8 cellular contexts compared by ENCODE assay signal in the genomic region with DNA sequence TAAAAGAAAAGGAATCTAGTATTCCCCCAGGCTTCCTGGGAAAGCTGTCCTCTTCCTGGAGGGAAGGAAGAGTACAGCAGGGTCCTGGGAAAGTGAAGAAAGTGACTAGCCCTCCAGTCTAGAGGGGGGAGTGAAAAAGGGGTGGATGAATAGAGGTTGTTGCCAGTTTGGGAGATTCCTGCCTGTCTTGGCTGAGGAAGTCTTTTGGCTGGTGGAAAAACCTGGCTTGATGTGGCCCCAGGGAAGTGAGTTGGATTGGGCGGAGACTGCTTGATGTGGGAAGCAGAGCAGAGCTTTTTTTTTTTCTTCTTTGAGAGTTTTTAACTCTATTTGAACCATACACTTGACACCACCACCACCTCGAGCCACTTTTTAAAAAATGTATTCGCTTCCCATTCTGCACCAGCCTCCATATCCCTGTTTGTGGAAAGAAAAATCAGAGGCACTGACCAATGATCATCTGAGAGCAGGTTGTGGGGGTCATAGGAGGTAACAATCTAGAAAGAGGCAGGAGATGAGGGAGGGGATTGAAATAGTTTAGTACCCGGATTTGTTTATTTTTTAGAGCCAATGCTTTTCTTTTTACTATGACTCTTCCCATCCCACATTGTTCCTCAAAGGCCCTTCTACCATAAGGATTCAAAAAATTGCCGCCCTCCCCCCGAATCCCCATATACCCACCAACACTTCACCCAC. TPM values are rescaled to one million over a fixed set of nuclear protein-coding genes. Genes with fewer than 3 reads are reported as not detected.
DNase-seq lines count a peak whose midpoint lies in the region; ATAC-seq and TF ChIP-seq lines count a peak whose summit lies in the region.

No MANE protein-coding gene starts in this region.

- H3K27me3 ChIP-seq in HUES48 (ENCODE audit: control insufficient read depth, insufficient read depth, low read length) = no peaks in the 10 kb centered on the region
- H3K27me3 ChIP-seq in skeletal muscle tissue (ENCODE audit: control insufficient read depth in 3 of 3, insufficient read depth in 3 of 3, low read length in 3 of 3) = peaks cover 16 to 26% (median 26%) of the 10 kb centered on the region in 3 donors

- peak overlapping the region; percentile 83 to 95 (median 89) for H3K4me3 Mint-ChIP-seq in immature natural killer cell

- DNase-seq in AG20443 (ENCODE audit: low spot score) (peak; percentile 74), astrocyte of the spinal cord (ENCODE audit: low read depth, low spot score) (peak; percentile 48), immature natural killer cell (no peak), glomerular visceral epithelial cell (ENCODE audit: extremely low spot score) (no peak), GM10248 (ENCODE audit: extremely low spot score) (no peak)

- CTCF ChIA-PET in GM10248 (lab: Yijun Ruan, JAX) = interaction anchor here (1.2 to 6.0 kb wide), 4 partner anchors 10 to 21 kb away, joined by 3 to 45 read pairs (median 4); no protein-coding TSS in a partner anchor

- no peak for ATAC-seq in HG03159 (IDR thresholded peaks at IDR 0.05; ENCODE audit: unreplicated experiment)

- H3K4me3 ChIP-seq in HUES48 (ENCODE audit: low read depth, low read length) (peak overlapping the region; percentile 92), astrocyte of the spinal cord (ENCODE audit: low read depth, low read length) (peak overlapping the region; percentile 80), skeletal muscle tissue (ENCODE audit: low read length in 3 of 3) (peak overlapping the region; percentile 63 to 75 (median 73))

- H3K27ac Mint-ChIP-seq in immature natural killer cell = peak overlapping the region; percentile 86 to 98 (median 94)

- H3K27me3 Mint-ChIP-seq in immature natural killer cell (ENCODE audit: low read depth in 3 of 3) = peaks cover 1 to 4% (median 3%) of the 10 kb centered on the region in 3 donors

- H3K9ac ChIP-seq in HUES48 (ENCODE audit: low read depth, low read length) (peak overlapping the region; percentile 81), skeletal muscle tissue (ENCODE audit: low read depth in 1 of 3, low read length in 3 of 3) (peak overlapping the region; percentile 59 to 71 (median 70))

- H3K27ac ChIP-seq in HUES48 (ENCODE audit: low read depth, low read length) (peak overlapping the region; percentile 68), skeletal muscle tissue (ENCODE audit: low read depth, low read length) (peak overlapping the region; percentile 77)

- in situ Hi-C loops in astrocyte of the spinal cord (cut with HindIII; ENCODE audit: low sequenced_read_pairs) = no loop called here

- POLR2A ChIA-PET in GM10248 (lab: Yijun Ruan, JAX) = interaction anchor here (0.5 to 0.6 kb wide), 2 partner anchors 11 to 12 kb away, joined by 3 to 11 read pairs; no protein-coding TSS in a partner anchor

- H3K4me1 ChIP-seq in HUES48 (ENCODE audit: control insufficient read depth, insufficient read depth, low read length) = peaks cover 24% of the 10 kb centered on the region
- H3K4me1 ChIP-seq in skeletal muscle tissue (ENCODE audit: control insufficient read depth in 3 of 3, insufficient read depth in 3 of 3, low read length in 3 of 3) = peaks cover 11 to 20% (median 18%) of the 10 kb centered on the region in 3 donors

- H3K4me1 Mint-ChIP-seq in immature natural killer cell = peaks cover 43 to 53% of the 10 kb centered on the region in 2 donors

- no peaks in the 10 kb centered on the region for H3K9me3 Mint-ChIP-seq in immature natural killer cell

- H3K9me3 ChIP-seq in HUES48 (ENCODE audit: control insufficient read depth, insufficient read depth, low read length) (no peaks in the 10 kb centered on the region), skeletal muscle tissue (ENCODE audit: control insufficient read depth in 3 of 3, low read length in 3 of 3) (no peaks in the 10 kb centered on the region)

- TF ChIP-seq CTCF in astrocyte of the spinal cord (IDR thresholded peaks at IDR 0.05; ENCODE audit: low read depth, low read length) (no peak), GM10248 (IDR thresholded peaks at IDR 0.05; ENCODE audit: control extremely low read depth, extremely low read depth, low read depth, missing control alignments) (no peak)

- H3K36me3 ChIP-seq in HUES48 (ENCODE audit: control insufficient read depth, insufficient read depth, low read length) (peaks cover 59% of the 10 kb centered on the region), skeletal muscle tissue (ENCODE audit: control insufficient read depth in 3 of 3, insufficient read depth in 3 of 3, low read length in 3 of 3) (peaks cover 17 to 30% (median 21%) of the 10 kb centered on the region in 3 donors)

- peaks cover 21 to 43% (median 41%) of the 10 kb centered on the region in 3 donors for H3K36me3 Mint-ChIP-seq in immature natural killer cell

RNA-seq across cellular contexts. Expression of a gene that starts 0.7 kb away (rescaled TPM):
- polyA plus RNA-seq in immature natural killer cell = 10 to 100 TPM in 1 of 3 donors, 1 to 10 TPM in 2; 8.1 to 20.2 (median 9.5) TPM
- 7.8 TPM for total RNA-seq in skeletal muscle tissue

RNA-seq across cellular contexts. Expression of a gene that starts 7.3 kb away (rescaled TPM):
- under 1 TPM in 1 of 3 donors, not detected in 2; 0.27 TPM for polyA plus RNA-seq in immature natural killer cell
- 23.0 TPM for total RNA-seq in skeletal muscle tissue

RNA-seq across cellular contexts. Expression of a gene that starts 12.9 kb away (rescaled TPM):
- polyA plus RNA-seq in immature natural killer cell = 10 to 100 TPM; 33.0 to 61.8 (median 54.1) TPM
- 5.7 TPM for total RNA-seq in skeletal muscle tissue

RNA-seq across cellular contexts. Expression of a gene that starts 29.1 kb away (rescaled TPM):
- not detected for polyA plus RNA-seq in immature natural killer cell
- 3.1 TPM for total RNA-seq in skeletal muscle tissue

RNA-seq across cellular contexts. Expression of a gene that starts 54.1 kb away (rescaled TPM):
- polyA plus RNA-seq in immature natural killer cell = not detected
- total RNA-seq in skeletal muscle tissue = under 0.01 TPM

Comparison
In these comparisons a context has a peak if more than half of its experiments do, and no peak if none do; other contexts are left out.
1. DNase-seq: peak in AG20443 (single experiment) and astrocyte of the spinal cord (single experiment); none in immature natural killer cell (0 of 3), glomerular visceral epithelial cell (single experiment) and GM10248 (single experiment).
2. Peak in every context shown above with its lines, with median percentiles within 50 percentile points of each other: H3K4me3 ChIP-seq.